Comparison of ENCODE assay signal across 22 cellular contexts in the genomic region with DNA sequence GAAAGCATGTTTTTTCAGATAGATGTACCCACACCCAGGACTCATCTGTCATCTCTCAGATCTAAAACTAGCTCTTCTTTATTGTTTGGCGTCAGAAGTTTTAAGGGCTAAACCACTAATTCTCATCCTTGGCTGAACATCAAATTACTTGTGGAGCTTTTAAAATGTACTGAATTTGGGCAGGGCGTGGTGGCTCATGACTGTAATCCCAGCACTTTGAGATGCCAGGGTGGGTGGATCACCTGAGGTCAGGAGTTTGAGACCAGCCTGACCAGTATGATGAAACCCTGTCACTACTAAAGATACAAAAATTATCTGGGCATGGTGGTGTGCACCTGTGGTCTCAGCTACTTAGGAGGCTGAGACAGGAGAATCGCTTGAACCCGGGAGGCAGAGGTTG.
"Had no signal": no experiment of that assay in that cellular context is flagged by ENCODE, and none has a peak within 500 bp of the region (broad histone marks: within the 10 kb centered on the region; RNA-seq: fewer than 3 reads in every experiment).

No MANE protein-coding gene starts in this region.

- H3K4me3 Mint-ChIP-seq: activated B cell treated with CpG ODN at 0.5 μM for 24 hours; activated CD4-positive, alpha-beta memory T cell treated with anti-CD3 and anti-CD28 coated beads for 36 hours; brain; T-helper 1 cell treated with Interleukin-12 subunit alpha and Interleukin-12 subunit beta and Interleukin-4 antibody, amounts not matched to agents 30 μg/mL and 1 μg/mL, for 36 hours had no signal

- H3K27me3 Mint-ChIP-seq: activated B cell treated with CpG ODN at 0.5 μM for 24 hours; activated CD4-positive, alpha-beta memory T cell treated with anti-CD3 and anti-CD28 coated beads for 36 hours; brain had no signal

- ATAC-seq: activated naive CD4-positive, alpha-beta T cell treated with anti-CD3 and anti-CD28 coated beads, Interleukin-2, amount 50 U/mL, for 72 hours; gastroesophageal sphincter; left ventricle myocardium superior; right lobe of liver had no signal

- H3K27ac Mint-ChIP-seq: activated B cell treated with CpG ODN at 0.5 μM for 24 hours; activated CD4-positive, alpha-beta memory T cell treated with anti-CD3 and anti-CD28 coated beads for 36 hours; activated naive CD4-positive, alpha-beta T cell treated with anti-CD3 and anti-CD28 coated beads, Interleukin-2, amount 50 U/mL, for 72 hours; brain; T-helper 1 cell treated with Interleukin-12 subunit alpha and Interleukin-12 subunit beta and Interleukin-4 antibody, amounts not matched to agents 30 μg/mL and 1 μg/mL, for 36 hours had no signal

- H3K9me3 Mint-ChIP-seq: activated B cell treated with CpG ODN at 0.5 μM for 24 hours; activated CD4-positive, alpha-beta memory T cell treated with anti-CD3 and anti-CD28 coated beads for 36 hours; activated naive CD4-positive, alpha-beta T cell treated with anti-CD3 and anti-CD28 coated beads, Interleukin-2, amount 50 U/mL, for 72 hours; T-helper 1 cell treated with Interleukin-12 subunit alpha and Interleukin-12 subunit beta and Interleukin-4 antibody, amounts not matched to agents 30 μg/mL and 1 μg/mL, for 36 hours had no signal

- H3K4me1 Mint-ChIP-seq: brain had no signal

- H3K27ac ChIP-seq: dorsolateral prefrontal cortex, gastroesophageal sphincter, right lobe of liver had no signal

- H3K4me3 ChIP-seq: dorsolateral prefrontal cortex, gastroesophageal sphincter, right lobe of liver had no signal

- DNase-seq: activated B cell treated with CpG ODN at 0.5 μM for 24 hours; activated CD4-positive, alpha-beta memory T cell treated with anti-CD3 and anti-CD28 coated beads for 36 hours; activated CD4-positive, alpha-beta T cell treated with anti-CD3 and anti-CD28 coated beads for 4 hours; activated gamma-delta T cell; aorta; caudate nucleus; dorsolateral prefrontal cortex; head of caudate nucleus; hypothalamus; left ventricle myocardium superior; nucleus accumbens; posterior cingulate gyrus; right lobe of liver; small intestine; stimulated activated CD4-positive, alpha-beta T cell treated with anti-CD3 and anti-CD28 coated beads, Interleukin-15, amount 100 ng/mL, for 24 hours; stimulated activated CD4-positive, alpha-beta T cell treated with anti-CD3 and anti-CD28 coated beads, Interleukin-2, amount 100 ng/mL, for 48 hours; stimulated activated CD8-positive, alpha-beta memory T cell treated with anti-CD3 and anti-CD28 coated beads, Interleukin-4, amount 100 ng/mL, for 48 hours; stimulated activated naive CD4-positive, alpha-beta T cell had no signal
